In the genomic region with DNA sequence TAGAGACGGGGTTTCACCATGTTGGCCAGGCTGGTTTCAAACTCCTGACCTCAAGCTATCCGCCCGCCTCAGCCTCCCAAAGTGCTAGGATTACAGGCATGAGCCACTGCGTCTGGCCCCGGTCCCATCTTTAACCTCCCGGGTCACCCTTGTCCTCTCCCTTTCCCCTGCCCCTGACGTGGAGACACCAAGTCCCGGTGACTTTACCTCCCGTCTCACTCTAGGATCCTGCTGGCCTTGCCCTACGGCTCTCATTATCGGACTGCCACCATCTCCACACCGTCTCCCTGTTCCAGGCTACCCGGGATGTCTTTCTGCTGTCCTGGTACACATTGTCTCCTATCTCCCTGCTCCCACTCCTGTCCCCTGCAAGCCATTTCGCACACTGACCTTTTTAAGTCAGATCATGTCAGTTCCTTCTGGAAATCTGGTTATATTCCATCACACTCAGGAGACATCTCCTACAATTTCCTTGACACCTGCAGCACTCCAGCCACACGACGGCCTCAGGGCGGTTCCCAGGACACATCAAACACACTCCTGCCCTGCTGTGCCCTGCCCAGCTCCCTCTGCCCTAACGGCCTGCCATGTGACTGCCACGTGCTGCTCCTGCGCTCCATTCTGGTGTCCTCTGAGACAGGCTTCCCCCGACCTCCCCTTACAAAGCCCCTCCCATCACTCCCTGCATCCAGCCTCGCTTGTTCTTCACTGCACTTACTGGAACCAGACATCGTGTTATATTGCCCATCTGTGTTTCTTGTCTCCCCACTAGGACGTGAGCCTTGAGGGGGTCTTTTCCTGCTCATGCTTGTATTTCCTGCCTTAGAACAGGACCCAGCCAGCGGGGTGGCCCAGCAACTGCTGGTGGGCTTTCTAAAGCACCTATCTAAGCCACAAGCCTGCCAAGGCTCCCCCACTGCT, we compare ENCODE assay signal across 8 cellular contexts. TPM values are rescaled to one million over a fixed set of nuclear protein-coding genes. Genes with fewer than 3 reads are reported as not detected.
DNase-seq lines count a peak whose midpoint lies in the region; ATAC-seq, FAIRE-seq and TF ChIP-seq lines count a peak whose summit lies in the region.

No MANE protein-coding gene starts in this region.

- peaks cover 17% of the 10 kb centered on the region for H3K4me1 Mint-ChIP-seq in Calu3 (ENCODE audit: low read depth, unreplicated experiment)

- H3K4me1 ChIP-seq in endothelial cell of umbilical vein (ENCODE audit: control insufficient read depth, extremely low read depth, insufficient read depth, low read length), result peaks cover 9% of the 10 kb centered on the region
- peaks cover 0 to 3% (median 3%) of the 10 kb centered on the region in 3 donors for H3K4me1 ChIP-seq in pancreas

- H3K4me3 Mint-ChIP-seq in Calu3 (ENCODE audit: low read depth, unreplicated experiment), result peak overlapping the region; percentile 35

- FAIRE-seq in endothelial cell of umbilical vein (lab: Jason Lieb, UNC) (no peak), pancreas (lab: Jason Lieb, UNC) (no peak), GM19239 (lab: Jason Lieb, UNC) (no peak)

- peak overlapping the region; percentile 22 for H3K27ac Mint-ChIP-seq in Calu3 (ENCODE audit: unreplicated experiment)

- no peak overlapping the region for H3K9ac ChIP-seq in endothelial cell of umbilical vein (replicated peaks; ENCODE audit: extremely low read depth, insufficient read depth, low read length)

- BruUV-seq in Calu3 (replicated peaks; lab: Mats Ljungman, UMichigan) (no TSS peak), endothelial cell of umbilical vein (replicated peaks; lab: Mats Ljungman, UMichigan) (no TSS peak)

- ATAC-seq in pancreas, result peak; percentile 8 to 44 (median 26)
- no peak for ATAC-seq in HG03521 (IDR thresholded peaks at IDR 0.05; ENCODE audit: unreplicated experiment)

- no peak for DNase-seq in Calu3
- DNase-seq in NCI-H69 (lab: John Stamatoyannopoulos, UW), result peak; percentile 13
- DNase-seq in endothelial cell of umbilical vein (ENCODE audit: low read depth, low spot score), result no peak
- DNase-seq in pancreas, result no peak
- DNase-seq in GM19239 (ENCODE audit: insufficient read length, low spot score), result no peak
- no peak for DNase-seq in stimulated activated CD4-positive, alpha-beta T cell treated with anti-CD3 and anti-CD28 coated beads, Interleukin-2, amount 100 ng/mL, for 24 hours
- no peak for DNase-seq in NCI-H2171 (lab: John Stamatoyannopoulos, UW)

- no peaks in the 10 kb centered on the region for H3K9me3 Mint-ChIP-seq in Calu3 (ENCODE audit: low read depth, unreplicated experiment)

- H3K9me3 ChIP-seq in endothelial cell of umbilical vein (replicated peaks; ENCODE audit: control insufficient read depth, insufficient read depth, low read length), result no peaks in the 10 kb centered on the region
- H3K9me3 ChIP-seq in pancreas, result no peaks in the 10 kb centered on the region

- WGBS in pancreas, 2 donors, result 72 to 78% methylated on average over 25 of the region's 25 CpGs

- no peaks in the 10 kb centered on the region for H3K9me1 ChIP-seq in endothelial cell of umbilical vein (replicated peaks; ENCODE audit: control insufficient read depth, extremely low read depth, insufficient read depth, low read length)

- H2AFZ ChIP-seq in endothelial cell of umbilical vein (ENCODE audit: low read depth, low read length), result peak overlapping the region; percentile 69

- peak; percentile 6 for TF ChIP-seq POLR2A in endothelial cell of umbilical vein (IDR thresholded peaks at IDR 0.05; ENCODE audit: low read depth, low read length)

- H3K4me2 ChIP-seq in endothelial cell of umbilical vein (ENCODE audit: insufficient read depth, low read length), result no peak overlapping the region

- no peaks in the 10 kb centered on the region for H4K20me1 ChIP-seq in endothelial cell of umbilical vein (replicated peaks; ENCODE audit: control insufficient read depth, extremely low read depth, insufficient read depth, low read length)

- CTCF ChIA-PET in Calu3 (lab: Charles Lee) (interaction anchor here (0.9 to 1.7 kb wide), 6 partner anchors 8 to 106 kb away, joined by 3 to 11 read pairs (median 4); a partner anchor contains a TSS), endothelial cell of umbilical vein (lab: Charles Lee) (interaction anchor here (0.6 to 5.5 kb wide), 27 partner anchors 8 to 677 kb away, joined by 3 to 63 read pairs (median 5); a partner anchor contains a TSS)

- H3K36me3 Mint-ChIP-seq in Calu3 (ENCODE audit: insufficient read depth, unreplicated experiment), result peaks cover 11% of the 10 kb centered on the region

- H3K27ac ChIP-seq in endothelial cell of umbilical vein (ENCODE audit: insufficient read depth, low read depth, low read length) (no peak overlapping the region), pancreas (no peak overlapping the region)

- H3K36me3 ChIP-seq in endothelial cell of umbilical vein (ENCODE audit: control insufficient read depth in 2 of 2, extremely low read depth in 1 of 2, insufficient read depth in 2 of 2, low read length in 2 of 2) (no peaks in the 10 kb centered on the region), pancreas (no peaks in the 10 kb centered on the region)

- dilution Hi-C loops in endothelial cell of umbilical vein (cut with MboI; ENCODE audit: extremely low pct_ligation_motif_present, low sequenced_read_pairs), result no loop called here

- no peaks in the 10 kb centered on the region for H3K27me3 ChIP-seq in endothelial cell of umbilical vein (ENCODE audit: control insufficient read depth in 2 of 2, insufficient read depth in 2 of 2, low read length in 2 of 2)
- H3K27me3 ChIP-seq in pancreas, result no peaks in the 10 kb centered on the region

- POLR2A ChIA-PET in endothelial cell of umbilical vein (lab: Charles Lee), result no interaction called here

- intact Hi-C loops in Calu3 (cut with micrococcal nuclease; ENCODE audit: unreplicated experiment) (loop anchor here (10.0 kb wide), 1 partner anchor 103 kb away; no protein-coding TSS in a partner anchor), endothelial cell of umbilical vein (cut with micrococcal nuclease) (loop anchor here (1.0 to 10.0 kb wide), 8 partner anchors 33 to 547 kb away; a partner anchor contains a TSS), pancreas (cut with DNase I) (no loop called here)

- H3K27me3 Mint-ChIP-seq in Calu3 (ENCODE audit: unreplicated experiment), result no peaks in the 10 kb centered on the region

- H3K4me3 ChIP-seq in endothelial cell of umbilical vein (replicated peaks in 1 of 3; ENCODE audit: insufficient read depth in 1 of 3, low read depth in 1 of 3, low read length in 3 of 3) (no peak overlapping the region), pancreas (peak overlapping the region in 3 of 4 donors; percentile 9 to 50 (median 23))

- TF ChIP-seq CTCF in Calu3 (IDR thresholded peaks at IDR 0.05; ENCODE audit: unreplicated experiment) (no peak), endothelial cell of umbilical vein (IDR thresholded peaks at IDR 0.05; ENCODE audit: extremely low read depth in 1 of 2, insufficient read depth in 1 of 2, low read depth in 1 of 2, low read length in 2 of 2) (no peak), pancreas (IDR thresholded peaks at IDR 0.05) (no peak)

- H3K79me2 ChIP-seq in endothelial cell of umbilical vein (ENCODE audit: control insufficient read depth, insufficient read depth, low read length), result no peaks in the 10 kb centered on the region

TF ChIP-seq in endothelial cell of umbilical vein, 7 proteins besides CTCF, POLR2A, EP300 and RAD21:
- TF ChIP-seq JUN (IDR thresholded peaks at IDR 0.05; ENCODE audit: borderline replicate concordance, insufficient read depth, insufficient read length, low read depth), result no peak
- no peak for TF ChIP-seq GATA2 (IDR thresholded peaks at IDR 0.05; ENCODE audit: insufficient read depth, insufficient read length, low read depth, low read length)
- TF ChIP-seq, protein P1, sequence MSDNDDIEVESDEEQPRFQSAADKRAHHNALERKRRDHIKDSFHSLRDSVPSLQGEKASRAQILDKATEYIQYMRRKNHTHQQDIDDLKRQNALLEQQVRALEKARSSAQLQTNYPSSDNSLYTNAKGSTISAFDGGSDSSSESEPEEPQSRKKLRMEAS (IDR thresholded peaks at IDR 0.05; ENCODE audit: insufficient read depth, insufficient read length), result no peak
- TF ChIP-seq EZH2 (IDR thresholded peaks at IDR 0.05; ENCODE audit: borderline replicate concordance, low read depth, low read length, severe bottlenecking), result no peak
- no peak for TF ChIP-seq FOS (IDR thresholded peaks at IDR 0.05; ENCODE audit: borderline replicate concordance, insufficient read depth, low read length)
- no peak for TF ChIP-seq POLR2AphosphoS5 (IDR thresholded peaks at IDR 0.05; ENCODE audit: insufficient read depth, low read depth, low read length)
- TF ChIP-seq MYC (IDR thresholded peaks at IDR 0.05; ENCODE audit: low read depth, low read length), result no peak

RNA-seq across cellular contexts. Expression of a gene that starts 32.7 kb away (rescaled TPM):
- total RNA-seq in Calu3 (2022), result 18.8 and 19.1 TPM in 2 replicates
- total RNA-seq in endothelial cell of umbilical vein, result 1.2 and 1.7 TPM in 2 replicates
- 0.81 and 1.1 TPM in 2 replicates for polyA plus RNA-seq in endothelial cell of umbilical vein
- 0.66 and 1.2 TPM in 2 replicates for polyA plus RNA-seq in endothelial cell of umbilical vein (2011; cell fraction: cytosol; rRNA removed)
- 1.6 and 1.7 TPM in 2 replicates for polyA plus RNA-seq in endothelial cell of umbilical vein (2011; cell fraction: nucleus; rRNA removed)
- polyA plus RNA-seq in endothelial cell of umbilical vein (2012), result 0.76 and 1.8 TPM in 2 replicates
- 1.0 and 4.3 TPM in 2 replicates for polyA minus RNA-seq in endothelial cell of umbilical vein
- not detected for polyA minus RNA-seq in endothelial cell of umbilical vein (2011; cell fraction: cytosol; rRNA and poly(A)+ RNA removed)
- 0.67 and 1.5 TPM in 2 replicates for polyA minus RNA-seq in endothelial cell of umbilical vein (2011; cell fraction: nucleus; rRNA and poly(A)+ RNA removed)
- total RNA-seq in pancreas, result 10 to 100 TPM; 11.7 to 28.4 (median 16.0) TPM
- 10 to 100 TPM; 10.5 to 18.3 TPM for polyA plus RNA-seq in pancreas

Comparison
In these comparisons a context has a peak if more than half of its experiments do, and no peak if none do; other contexts are left out.
1. H3K4me3 ChIP-seq: peak in pancreas (3 of 4); none in endothelial cell of umbilical vein (0 of 3).
2. intact Hi-C loops: an anchor here in Calu3 (10.0 kb wide) and endothelial cell of umbilical vein (1.0 to 10.0 kb wide); none called in pancreas.